14 cellular contexts compared by ENCODE assay signal in genomic region chr6:145863988-145864616, GRCh38. TPM values are rescaled to one million over a fixed set of nuclear protein-coding genes. Genes with fewer than 3 reads are reported as not detected.
DNase-seq lines count a peak whose midpoint lies in the region; ATAC-seq and TF ChIP-seq lines count a peak whose summit lies in the region.
"Had no signal": no experiment of that assay in that cellular context is flagged by ENCODE, and none has a peak within 500 bp of the region (broad histone marks: within the 10 kb centered on the region; RNA-seq: fewer than 3 reads in every experiment).

No MANE protein-coding gene starts in this region.

- peaks cover 16% of the 10 kb centered on the region for H3K4me1 ChIP-seq in upper lobe of right lung

- intact Hi-C loops in upper lobe of right lung (cut with DNase I): no loop called here

- no peak for TF ChIP-seq CTCF in upper lobe of right lung (IDR thresholded peaks at IDR 0.05)

- no peaks in the 10 kb centered on the region for H3K9me3 ChIP-seq in upper lobe of right lung

- no peaks in the 10 kb centered on the region for H3K27me3 ChIP-seq in upper lobe of right lung

- H3K27ac ChIP-seq in upper lobe of right lung: no peak overlapping the region
- H3K27ac ChIP-seq: thoracic aorta had no signal

- DNase-seq in MV-4-11 (lab: John Stamatoyannopoulos, UW) (peak; percentile 89), upper lobe of right lung (no peak), H4 (ENCODE audit: low spot score) (no peak), D341Med (ENCODE audit: low spot score) (no peak)
- DNase-seq: GOT3; left colon; NCI-H526; occipital lobe; stimulated activated CD4-positive, alpha-beta T cell treated with anti-CD3 and anti-CD28 coated beads, Interleukin-4, amount 100 ng/mL, for 4 hours; T-helper 2 cell had no signal

- H3K36me3 ChIP-seq in upper lobe of right lung: no peaks in the 10 kb centered on the region
- H3K36me3 ChIP-seq: thoracic aorta had no signal

- ATAC-seq in GM19043 (IDR thresholded peaks at IDR 0.05; ENCODE audit: low read depth, unreplicated experiment) (peak; percentile 45), HG02852 (IDR thresholded peaks at IDR 0.05; ENCODE audit: unreplicated experiment) (peak; percentile 44), upper lobe of right lung (peak; percentile 43), GM21526 (IDR thresholded peaks at IDR 0.05; ENCODE audit: low FRiP score, unreplicated experiment) (no peak)
- ATAC-seq: left colon had no signal

- no peak overlapping the region for H3K4me3 ChIP-seq in upper lobe of right lung
- H3K4me3 ChIP-seq: thoracic aorta had no signal

RNA-seq across cellular contexts. Expression of gene FBXO30, which starts 49.5 kb away (rescaled TPM):
- 9.4 TPM for total RNA-seq in upper lobe of right lung
- 3.3 and 5.5 TPM in 2 replicates for total RNA-seq in H4 (2014; rRNA removed; shearing (Covaris generic))
